In genomic region chr4:98995183-98996055, GRCh38 we compare ENCODE assay signal across 8 cellular contexts. TPM values are rescaled to one million over a fixed set of nuclear protein-coding genes. Genes with fewer than 3 reads are reported as not detected.
A peak's percentile ranks its signal among the peaks of the same experiment; 100 is the strongest.
DNase-seq lines count a peak whose midpoint lies in the region; ATAC-seq and TF ChIP-seq lines count a peak whose summit lies in the region.

TSS of gene METAP1 (plus strand) at chr4:98995721. CDS start at chr4:98995754, 33 bp downstream.

- CTCF ChIA-PET in CD4-positive, alpha-beta T cell (lab: Charles Lee), result interaction anchor here (0.6 to 4.6 kb wide), 51 partner anchors 10 to 956 kb away, joined by 3 to 140 read pairs (median 5); partner anchors contain the start of genes ADH5, EIF4E, LAMTOR3 and RAP1GDS1
- CTCF ChIA-PET in activated CD4-positive, alpha-beta memory T cell treated with anti-CD3 and anti-CD28 coated beads for 36 hours (lab: Charles Lee), result interaction anchor here (0.5 to 4.9 kb wide), 44 partner anchors 9 to 955 kb away, joined by 3 to 216 read pairs (median 4); partner anchors contain the start of genes ADH5, EIF4E, RAP1GDS1 and STPG2

- POLR2A ChIA-PET in CD4-positive, alpha-beta T cell (lab: Charles Lee), result interaction anchor here (0.6 to 3.6 kb wide), 35 partner anchors 9 to 955 kb away, joined by 3 to 82 read pairs (median 4); partner anchors contain the start of genes ADH5, DAPP1, DNAJB14 and EIF4E
- POLR2A ChIA-PET in activated CD4-positive, alpha-beta memory T cell treated with anti-CD3 and anti-CD28 coated beads for 36 hours (lab: Charles Lee), result interaction anchor here (0.5 to 4.0 kb wide), 14 partner anchors 11 to 853 kb away, joined by 3 to 53 read pairs (median 5); partner anchors contain the start of genes ADH5, EIF4E, RAP1GDS1 and TSPAN5

- H3K4me3 ChIP-seq in dorsolateral prefrontal cortex, result peak within 1 kb of the TSS; percentile 64 to 99 (median 95)
- H3K4me3 ChIP-seq in lower leg skin (ENCODE audit: low read depth, poor library complexity, severe bottlenecking), result peak within 1 kb of the TSS; percentile 98

- H3K36me3 Mint-ChIP-seq in CD4-positive, alpha-beta T cell (ENCODE audit: low read depth), result peaks cover 4% of the 10 kb centered on the region
- H3K36me3 Mint-ChIP-seq in activated CD4-positive, alpha-beta memory T cell treated with anti-CD3 and anti-CD28 coated beads for 36 hours, result no peaks in the 10 kb centered on the region

- H3K27me3 Mint-ChIP-seq in CD4-positive, alpha-beta T cell, result no peaks in the 10 kb centered on the region
- no peaks in the 10 kb centered on the region for H3K27me3 Mint-ChIP-seq in activated CD4-positive, alpha-beta memory T cell treated with anti-CD3 and anti-CD28 coated beads for 36 hours

- WGBS in lower leg skin, 2 donors, result 0 to 1% methylated on average over 23 to 75 of the region's 94 CpGs

- peak within 1 kb of the TSS; percentile 89 for H3K27ac ChIP-seq in CD4-positive, alpha-beta T cell (ENCODE audit: low read depth, low read length)
- peak within 1 kb of the TSS; percentile 54 to 95 (median 89) for H3K27ac ChIP-seq in dorsolateral prefrontal cortex

- H3K27ac Mint-ChIP-seq in CD4-positive, alpha-beta T cell, result peak within 1 kb of the TSS; percentile 99
- peak within 1 kb of the TSS; percentile 96 for H3K27ac Mint-ChIP-seq in activated CD4-positive, alpha-beta memory T cell treated with anti-CD3 and anti-CD28 coated beads for 36 hours

- H3K9me3 ChIP-seq in CD4-positive, alpha-beta T cell (ENCODE audit: control insufficient read depth, low read length), result no peaks in the 10 kb centered on the region

- H3K4me3 Mint-ChIP-seq in CD4-positive, alpha-beta T cell, result peak within 1 kb of the TSS; percentile 93
- H3K4me3 Mint-ChIP-seq in activated CD4-positive, alpha-beta memory T cell treated with anti-CD3 and anti-CD28 coated beads for 36 hours, result peak within 1 kb of the TSS; percentile 88

- H3K27me3 ChIP-seq in CD4-positive, alpha-beta T cell (ENCODE audit: control insufficient read depth, insufficient read depth, low read length), result no peaks in the 10 kb centered on the region
- no peaks in the 10 kb centered on the region for H3K27me3 ChIP-seq in dorsolateral prefrontal cortex

- TF ChIP-seq CTCF in CD4-positive, alpha-beta T cell (IDR thresholded peaks at IDR 0.05), result peak; percentile 73
- peak; percentile 36 to 86 (median 69) for TF ChIP-seq CTCF in dorsolateral prefrontal cortex (IDR thresholded peaks at IDR 0.05 in 54 of 56, conservative IDR thresholded peaks at IDR 0.05 in 2 of 56; ENCODE audit: low read depth in 1 of 56, partially characterized antibody in 56 of 56)
- TF ChIP-seq CTCF in lower leg skin (IDR thresholded peaks at IDR 0.05), result peak in 1 of 3 donors; percentile 19

- intact Hi-C loops in CD4-positive, alpha-beta T cell (cut with DNase I, micrococcal nuclease), result loop anchor here (1.0 to 10.0 kb wide), 19 partner anchors 37 to 952 kb away; partner anchors contain the start of genes DNAJB14 (in 2 of the 2), EIF4E (in 2 of the 2), RAP1GDS1 (in 2 of the 2) and TRMT10A (in 2 of the 2)
- intact Hi-C loops in activated CD4-positive, alpha-beta memory T cell treated with anti-CD3 and anti-CD28 coated beads for 36 hours (cut with micrococcal nuclease), result loop anchor here (1.0 to 10.0 kb wide), 15 partner anchors 30 to 957 kb away; partner anchors contain the start of genes ADH5, DAPP1, EIF4E and H2AZ1
- intact Hi-C loops in dorsolateral prefrontal cortex (cut with DNase I) (loop anchor here (1.0 to 10.0 kb wide), 12 partner anchors 57 to 851 kb away; partner anchors contain the start of genes EIF4E (in 2 of the 2), RAP1GDS1 (in 2 of the 2), ADH5 (in 1 of the 2) and STPG2 (in 1 of the 2)), lower leg skin (cut with DNase I; ENCODE audit: low total_unique reads) (loop anchor here (10.0 kb wide), 2 partner anchors 61 to 409 kb away; no protein-coding TSS in a partner anchor)

- peak; percentile 92 to 98 (median 96) for DNase-seq in CD4-positive, alpha-beta T cell
- peak; percentile 96 for DNase-seq in NCI-H82 (lab: John Stamatoyannopoulos, UW)
- DNase-seq in activated CD4-positive, alpha-beta memory T cell treated with anti-CD3 and anti-CD28 coated beads for 36 hours, result peak; percentile 97
- DNase-seq in dorsolateral prefrontal cortex, result peak; percentile 74 to 93 (median 89)
- peak; percentile 92 to 98 for DNase-seq in lower leg skin (ENCODE audit: low spot score in 2 of 2)
- DNase-seq in stimulated activated CD4-positive, alpha-beta T cell treated with anti-CD3 and anti-CD28 coated beads, Interleukin-4, amount 100 ng/mL, for 48 hours (ENCODE audit: low read depth in 2 of 2), result peak; percentile 88 to 92

- H3K4me1 Mint-ChIP-seq in CD4-positive, alpha-beta T cell (ENCODE audit: low read depth), result peaks cover 35% of the 10 kb centered on the region
- peaks cover 37% of the 10 kb centered on the region for H3K4me1 Mint-ChIP-seq in activated CD4-positive, alpha-beta memory T cell treated with anti-CD3 and anti-CD28 coated beads for 36 hours (ENCODE audit: low read depth)

- no peaks in the 10 kb centered on the region for H3K9me3 Mint-ChIP-seq in CD4-positive, alpha-beta T cell
- H3K9me3 Mint-ChIP-seq in activated CD4-positive, alpha-beta memory T cell treated with anti-CD3 and anti-CD28 coated beads for 36 hours, result no peaks in the 10 kb centered on the region

- TF ChIP-seq POLR2A in lower leg skin (IDR thresholded peaks at IDR 0.05), result peak in 1 of 2 donors; percentile 5

- peak; percentile 85 for ATAC-seq in CD4-positive, alpha-beta T cell (ENCODE audit: poor library complexity)
- ATAC-seq in GM19438 (IDR thresholded peaks at IDR 0.05; ENCODE audit: low read depth, unreplicated experiment), result peak; percentile 91
- peak; percentile 94 for ATAC-seq in HG03575 (IDR thresholded peaks at IDR 0.05; ENCODE audit: extremely low read depth, insufficient number of reproducible peaks, low FRiP score, unreplicated experiment)

RNA-seq across cellular contexts. Expression of gene METAP1, which starts in this region (rescaled TPM):
- 10 to 100 TPM; 25.1 to 26.6 TPM for total RNA-seq in CD4-positive, alpha-beta T cell
- 10 to 100 TPM; 60.7 to 61.1 TPM for total RNA-seq in activated CD4-positive, alpha-beta memory T cell treated with anti-CD3 and anti-CD28 coated beads for 36 hours
- total RNA-seq in dorsolateral prefrontal cortex, result 10 to 100 TPM; 18.4 to 48.4 (median 31.7) TPM
- total RNA-seq in lower leg skin, result 10 to 100 TPM; 35.0 to 58.4 (median 39.8) TPM

Comparison
In these comparisons a context has a peak if more than half of its experiments do, and no peak if none do; other contexts are left out.
1. Peak in every context shown above with its lines: DNase-seq, ATAC-seq, H3K4me3 ChIP-seq and H3K27ac ChIP-seq.